9 cellular contexts compared by ENCODE assay signal in genomic region chr3:178195824-178196223, GRCh38.
DNase-seq lines count a peak whose midpoint lies in the region; ATAC-seq and TF ChIP-seq lines count a peak whose summit lies in the region.
"Had no signal": no experiment of that assay in that cellular context is flagged by ENCODE, and none has a peak within 500 bp of the region (broad histone marks: within the 10 kb centered on the region; RNA-seq: fewer than 3 reads in every experiment).

No MANE protein-coding gene starts in this region.

- peaks cover 2% of the 10 kb centered on the region for H3K9me3 Mint-ChIP-seq in chondrocyte (ENCODE audit: low read depth)
- H3K9me3 Mint-ChIP-seq in CD4-positive, alpha-beta memory T cell = no peaks in the 10 kb centered on the region

- H3K36me3 Mint-ChIP-seq in chondrocyte (ENCODE audit: low read depth) = no peaks in the 10 kb centered on the region
- no peaks in the 10 kb centered on the region for H3K36me3 Mint-ChIP-seq in CD4-positive, alpha-beta memory T cell

- no peaks in the 10 kb centered on the region for H3K27me3 Mint-ChIP-seq in chondrocyte (ENCODE audit: low read depth)
- H3K27me3 Mint-ChIP-seq in CD4-positive, alpha-beta memory T cell = no peaks in the 10 kb centered on the region

- DNase-seq in heart left ventricle (no peak), left ventricle myocardium inferior (no peak), chondrocyte (ENCODE audit: low spot score) (no peak), NCI-H1092 (lab: John Stamatoyannopoulos, UW) (no peak)
- DNase-seq in CD4-positive, alpha-beta memory T cell = no peak
- no peak for DNase-seq in activated CD4-positive, alpha-beta T cell treated with anti-CD3 and anti-CD28 coated beads, Interleukin-2, amount 50 U/mL, for 48 hours
- DNase-seq: ACHN had no signal

- peak overlapping the region; percentile 55 for H3K27ac Mint-ChIP-seq in chondrocyte (ENCODE audit: unreplicated experiment)
- H3K27ac Mint-ChIP-seq in CD4-positive, alpha-beta memory T cell = no peak overlapping the region

- POLR2A ChIA-PET in CD4-positive, alpha-beta memory T cell (lab: Charles Lee; ENCODE audit: partially characterized antibody) = no interaction called here

- ATAC-seq in heart left ventricle = peak in 3 of 4 donors; percentile 57 to 87 (median 62)
- ATAC-seq in HG03097 (IDR thresholded peaks at IDR 0.05; ENCODE audit: low FRiP score, unreplicated experiment) = peak; percentile 89
- no peak for ATAC-seq in HG02642 (IDR thresholded peaks at IDR 0.05; ENCODE audit: poor library complexity, unreplicated experiment)

- TF ChIP-seq POLR2A in heart left ventricle (IDR thresholded peaks at IDR 0.05) = no peak

- 69 to 83% (median 76%) methylated on average over 2 of the region's 2 CpGs for WGBS in heart left ventricle, 4 donors

- no peak overlapping the region for H3K4me3 Mint-ChIP-seq in chondrocyte (ENCODE audit: unreplicated experiment)
- no peak overlapping the region for H3K4me3 Mint-ChIP-seq in CD4-positive, alpha-beta memory T cell

- no peak overlapping the region for H3K4me3 ChIP-seq in heart left ventricle
- no peak overlapping the region for H3K4me3 ChIP-seq in left ventricle myocardium inferior
- H3K4me3 ChIP-seq in CD4-positive, alpha-beta memory T cell (ENCODE audit: low read length in 2 of 2) = no peak overlapping the region

- H3K27ac ChIP-seq in heart left ventricle (peak overlapping the region in 2 of 12 donors; percentile 26 to 27), left ventricle myocardium inferior (replicated peaks) (no peak overlapping the region)
- no peak overlapping the region for H3K27ac ChIP-seq in CD4-positive, alpha-beta memory T cell (ENCODE audit: low read depth, low read length)

- TF ChIP-seq CTCF in heart left ventricle (IDR thresholded peaks at IDR 0.05) = no peak
- TF ChIP-seq CTCF in left ventricle myocardium inferior (IDR thresholded peaks at IDR 0.05; ENCODE audit: borderline replicate concordance) = no peak
- no peak for TF ChIP-seq CTCF in chondrocyte (IDR thresholded peaks at IDR 0.05)

- peaks cover 0 to 7% (median 0%) of the 10 kb centered on the region in 12 donors for H3K9me3 ChIP-seq in heart left ventricle
- H3K9me3 ChIP-seq in left ventricle myocardium inferior (replicated peaks) = peaks cover 12% of the 10 kb centered on the region
- no peaks in the 10 kb centered on the region for H3K9me3 ChIP-seq in CD4-positive, alpha-beta memory T cell (ENCODE audit: control insufficient read depth in 1 of 2, low read length in 2 of 2)

- no peaks in the 10 kb centered on the region for H3K27me3 ChIP-seq in heart left ventricle
- no peaks in the 10 kb centered on the region for H3K27me3 ChIP-seq in left ventricle myocardium inferior (ENCODE audit: low read depth)
- H3K27me3 ChIP-seq in CD4-positive, alpha-beta memory T cell (ENCODE audit: insufficient read depth, low read length) = no peaks in the 10 kb centered on the region

- H3K4me1 Mint-ChIP-seq in chondrocyte (ENCODE audit: low read depth) = peaks cover 39% of the 10 kb centered on the region
- peaks cover 4 to 8% (median 5%) of the 10 kb centered on the region in 4 donors for H3K4me1 Mint-ChIP-seq in CD4-positive, alpha-beta memory T cell

- CTCF ChIA-PET in CD4-positive, alpha-beta memory T cell (lab: Charles Lee; ENCODE audit: partially characterized antibody) = no interaction called here

- peaks cover 0 to 15% (median 0%) of the 10 kb centered on the region in 12 donors for H3K4me1 ChIP-seq in heart left ventricle
- H3K4me1 ChIP-seq in left ventricle myocardium inferior = peaks cover 11% of the 10 kb centered on the region
- H3K4me1 ChIP-seq in CD4-positive, alpha-beta memory T cell (ENCODE audit: insufficient read depth, low read length) = peaks cover 5% of the 10 kb centered on the region

- H3K36me3 ChIP-seq in heart left ventricle (no peaks in the 10 kb centered on the region), left ventricle myocardium inferior (no peaks in the 10 kb centered on the region)
- H3K36me3 ChIP-seq in CD4-positive, alpha-beta memory T cell (ENCODE audit: insufficient read depth, low read length) = no peaks in the 10 kb centered on the region

- intact Hi-C loops in heart left ventricle (cut with DNase I) (no loop called here), left ventricle myocardium inferior (cut with micrococcal nuclease) (no loop called here)
- intact Hi-C loops in CD4-positive, alpha-beta memory T cell (cut with micrococcal nuclease) = no loop called here
